16 cellular contexts compared by ENCODE assay signal in the genomic region with DNA sequence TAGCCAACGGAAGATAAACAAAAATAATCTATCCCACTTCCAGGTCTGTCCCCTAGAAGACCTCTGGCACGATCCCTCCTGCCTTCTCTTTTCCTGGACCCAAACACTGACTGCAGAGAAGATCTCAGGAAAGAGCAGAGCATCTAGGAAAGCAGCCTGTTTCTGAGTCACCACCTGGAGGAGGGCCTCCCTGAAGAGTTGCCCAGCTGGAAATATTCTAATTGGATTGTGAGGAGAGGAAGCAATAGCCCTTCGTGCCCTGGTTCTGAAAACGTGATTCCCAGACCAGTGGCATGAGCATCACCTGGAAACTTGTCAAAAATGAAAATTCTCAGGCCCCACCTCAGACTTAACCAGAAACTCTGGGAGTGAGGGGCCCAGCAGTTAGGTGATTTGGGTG.
A peak's percentile ranks its signal among the peaks of the same experiment; 100 is the strongest.
DNase-seq lines count a peak whose midpoint lies in the region; FAIRE-seq and TF ChIP-seq lines count a peak whose summit lies in the region.
"Had no signal": no experiment of that assay in that cellular context is flagged by ENCODE, and none has a peak within 500 bp of the region (broad histone marks: within the 10 kb centered on the region; RNA-seq: fewer than 3 reads in every experiment).

No MANE protein-coding gene starts in this region.

- H2AFZ ChIP-seq in smooth muscle cell (ENCODE audit: low read depth), result no peak overlapping the region

- no peaks in the 10 kb centered on the region for H3K9me3 ChIP-seq in smooth muscle cell (replicated peaks; ENCODE audit: low read depth)
- H3K9me3 ChIP-seq: A549, sigmoid colon, tibial artery had no signal

- H3K4me2 ChIP-seq in smooth muscle cell, result peak overlapping the region; percentile 23
- H3K4me2 ChIP-seq: A549 had no signal

- no peaks in the 10 kb centered on the region for H3K4me1 ChIP-seq in smooth muscle cell (ENCODE audit: low read depth)
- H3K4me1 ChIP-seq: A549, sigmoid colon, tibial artery had no signal

- peak; percentile 30 for FAIRE-seq in RCC 7860 (lab: Jason Lieb, UNC)
- FAIRE-seq: A549, TTC549 had no signal

- H3K79me2 ChIP-seq in smooth muscle cell (ENCODE audit: low read depth), result no peaks in the 10 kb centered on the region

- no peaks in the 10 kb centered on the region for H3K27me3 ChIP-seq in smooth muscle cell (ENCODE audit: low read depth)

- peak overlapping the region; percentile 4 for H3K27ac ChIP-seq in smooth muscle cell (ENCODE audit: low read depth)
- H3K27ac ChIP-seq: A549, sigmoid colon, tibial artery had no signal

- DNase-seq in NCI-H2029 (lab: John Stamatoyannopoulos, UW) (peak; percentile 40), NCI-H2029 treated with DMSO at 0.1 percent for 48 hours (lab: John Stamatoyannopoulos, UW) (no peak), RCC 7860 (ENCODE audit: low spot score) (peak; percentile 54), fibroblast of mammary gland (ENCODE audit: low read depth) (peak; percentile 72), smooth muscle cell (lab: John Stamatoyannopoulos, UW; ENCODE audit: unreplicated experiment) (no peak), NCI-H1417 (lab: John Stamatoyannopoulos, UW) (no peak), MV-4-11 (lab: John Stamatoyannopoulos, UW) (no peak)
- DNase-seq in activated effector memory CD4-positive, alpha-beta T cell treated with anti-CD3 and anti-CD28 coated beads, Interleukin-2, amount 50 U/mL, for 16 hours, result no peak
- DNase-seq: activated CD8-positive, alpha-beta memory T cell treated with anti-CD3 and anti-CD28 coated beads, Interleukin-2, amount 10 ng/mL, durations not matched to agents 7 days and 5 days; effector memory CD4-positive, alpha-beta T cell; naive B cell; NCI-H1436; sigmoid colon; tibial artery had no signal

- TF ChIP-seq CTCF in fibroblast of mammary gland (conservative IDR thresholded peaks at IDR 0.05; ENCODE audit: control insufficient read depth, insufficient read depth, low read depth, low read length), result no peak
- no peak for TF ChIP-seq CTCF in smooth muscle cell (IDR thresholded peaks at IDR 0.05; ENCODE audit: borderline replicate concordance, insufficient read depth, poor library complexity, severe bottlenecking)

- whole genome bisulfite sequencing in smooth muscle cell (ENCODE audit: low lambda C conversion rate), result 37% methylated on average over 4 of the region's 4 CpGs

- no peaks in the 10 kb centered on the region for H4K20me1 ChIP-seq in smooth muscle cell (ENCODE audit: low read depth)

- H3K9ac ChIP-seq in smooth muscle cell (ENCODE audit: low read depth), result no peak overlapping the region

- H3K36me3 ChIP-seq in smooth muscle cell (ENCODE audit: low read depth), result no peaks in the 10 kb centered on the region
- H3K36me3 ChIP-seq: sigmoid colon, tibial artery had no signal

- no peaks in the 10 kb centered on the region for H3F3A ChIP-seq in smooth muscle cell (ENCODE audit: low read depth)

- H3K4me3 ChIP-seq in fibroblast of mammary gland (ENCODE audit: control insufficient read depth, low read depth, low read length) (no peak overlapping the region), smooth muscle cell (no peak overlapping the region)
- H3K4me3 ChIP-seq: A549, sigmoid colon, tibial artery had no signal

Comparison
In these comparisons a context has a peak if more than half of its experiments do, and no peak if none do; other contexts are left out.
1. DNase-seq: peak in NCI-H2029 (single experiment), RCC 7860 (single experiment) and fibroblast of mammary gland (single experiment); none in NCI-H2029 treated with DMSO at 0.1 percent for 48 hours (single experiment), smooth muscle cell (single experiment), activated effector memory CD4-positive, alpha-beta T cell treated with anti-CD3 and anti-CD28 coated beads, Interleukin-2, amount 50 U/mL, for 16 hours (single experiment), NCI-H1417 (0 of 3) and MV-4-11 (single experiment).